ENCODE assay signal across 26 cellular contexts in the genomic region with DNA sequence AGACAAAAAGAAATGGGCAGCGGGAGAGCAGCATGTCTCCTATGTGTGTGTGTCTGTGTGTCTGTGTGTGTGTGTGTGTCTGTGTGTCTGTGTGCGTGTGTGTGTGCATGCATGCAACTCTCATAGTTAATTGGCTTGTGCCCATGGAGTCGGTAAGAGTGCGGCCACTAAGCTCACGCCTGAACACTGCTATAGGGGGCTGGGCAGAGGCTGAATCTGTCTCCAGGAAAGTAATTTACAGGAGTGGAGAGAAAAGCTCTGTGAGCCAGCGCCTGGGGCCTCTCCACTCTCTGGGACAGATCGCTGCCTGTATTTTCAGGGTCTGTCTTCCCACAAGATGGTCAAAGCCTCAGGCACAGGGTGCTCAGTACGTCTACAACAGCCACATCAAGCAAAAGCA.
A peak's percentile ranks its signal among the peaks of the same experiment; 100 is the strongest.
DNase-seq lines count a peak whose midpoint lies in the region; ATAC-seq and TF ChIP-seq lines count a peak whose summit lies in the region.
"Had no signal": no experiment of that assay in that cellular context is flagged by ENCODE, and none has a peak within 500 bp of the region (broad histone marks: within the 10 kb centered on the region; RNA-seq: fewer than 3 reads in every experiment).

No MANE protein-coding gene starts in this region.

- TF ChIP-seq CTCF in GM13976 (IDR thresholded peaks at IDR 0.05; ENCODE audit: borderline replicate concordance, control extremely low read depth, extremely low read depth, insufficient read depth, missing control alignments) = no peak

- H2BK5ac ChIP-seq in neuronal stem cell (ENCODE audit: low read length) = no peak overlapping the region

- ATAC-seq in activated naive CD8-positive, alpha-beta T cell treated with anti-CD3 and anti-CD28 coated beads, Interleukin-2, amount 50 U/mL, for 24 hours = no peak
- ATAC-seq: A549, GM23338, Right ventricle myocardium inferior had no signal

- H3K27me3 ChIP-seq in neuronal stem cell (ENCODE audit: control insufficient read depth in 3 of 3, insufficient read depth in 3 of 3, low read depth in 1 of 3, low read length in 3 of 3) = no peaks in the 10 kb centered on the region
- H3K27me3 ChIP-seq: SJSA1 had no signal

- peak overlapping the region; percentile 5 for H2AFZ ChIP-seq in neuronal stem cell (ENCODE audit: low read length)
- H2AFZ ChIP-seq: GM23338, PC-9 had no signal

- H3K14ac ChIP-seq in neuronal stem cell (ENCODE audit: low read length) = no peak overlapping the region

- H3K4me3 Mint-ChIP-seq in activated naive CD8-positive, alpha-beta T cell treated with anti-CD3 and anti-CD28 coated beads, Interleukin-2, amount 50 U/mL, for 24 hours = no peak overlapping the region
- H3K4me3 Mint-ChIP-seq: CD4-positive, alpha-beta T cell; GM23338; H9 had no signal

- H3K4me3 ChIP-seq in neuronal stem cell (ENCODE audit: low read length in 2 of 2) = no peak overlapping the region
- H3K4me3 ChIP-seq: A549; BLaER1 treated with 17β-estradiol and CSF1 and Interleukin-3, amounts not matched to agents 10 nM and 100 nM; GM23338; PC-9; SJSA1 had no signal

- no peak overlapping the region for H3K23ac ChIP-seq in neuronal stem cell (ENCODE audit: low read depth, low read length, poor library complexity)

- no peaks in the 10 kb centered on the region for H3K9me3 ChIP-seq in neuronal stem cell (replicated peaks in 1 of 2; ENCODE audit: control insufficient read depth in 2 of 2, insufficient read depth in 1 of 2, low read depth in 1 of 2, low read length in 2 of 2)
- H3K9me3 ChIP-seq: A549; BLaER1 treated with 17β-estradiol and CSF1 and Interleukin-3, amounts not matched to agents 10 nM and 100 nM; SJSA1 had no signal

- H3K9ac ChIP-seq in neuronal stem cell (ENCODE audit: low read depth, low read length, poor library complexity) = no peak overlapping the region
- H3K9ac ChIP-seq: BLaER1 treated with 17β-estradiol and CSF1 and Interleukin-3, amounts not matched to agents 10 nM and 100 nM had no signal

- no peak overlapping the region for H3K27ac Mint-ChIP-seq in activated naive CD8-positive, alpha-beta T cell treated with anti-CD3 and anti-CD28 coated beads, Interleukin-2, amount 50 U/mL, for 24 hours
- H3K27ac Mint-ChIP-seq: CD4-positive, alpha-beta T cell; GM23338; H9 had no signal

- H3K9me3 Mint-ChIP-seq in activated naive CD8-positive, alpha-beta T cell treated with anti-CD3 and anti-CD28 coated beads, Interleukin-2, amount 50 U/mL, for 24 hours = no peaks in the 10 kb centered on the region
- H3K9me3 Mint-ChIP-seq: CD4-positive, alpha-beta T cell; GM23338 had no signal

- no peak overlapping the region for H2BK15ac ChIP-seq in neuronal stem cell (ENCODE audit: low read length)

- H3K27me3 Mint-ChIP-seq in activated naive CD8-positive, alpha-beta T cell treated with anti-CD3 and anti-CD28 coated beads, Interleukin-2, amount 50 U/mL, for 24 hours = no peaks in the 10 kb centered on the region
- H3K27me3 Mint-ChIP-seq: CD4-positive, alpha-beta T cell had no signal

- peaks cover 2 to 11% of the 10 kb centered on the region in 2 donors for H3K4me1 ChIP-seq in neuronal stem cell (ENCODE audit: control insufficient read depth in 2 of 2, insufficient read depth in 1 of 2, low read depth in 1 of 2, low read length in 2 of 2)
- H3K4me1 ChIP-seq: BLaER1 treated with 17β-estradiol and CSF1 and Interleukin-3, amounts not matched to agents 10 nM and 100 nM had no signal

- no peak overlapping the region for H3K27ac ChIP-seq in neuronal stem cell (replicated peaks; ENCODE audit: low read length)
- H3K27ac ChIP-seq: A549; BLaER1 treated with 17β-estradiol and CSF1 and Interleukin-3, amounts not matched to agents 10 nM and 100 nM; PC-9; SJSA1 had no signal

- H3K36me3 ChIP-seq in neuronal stem cell (replicated peaks in 1 of 2; ENCODE audit: control insufficient read depth in 2 of 2, insufficient read depth in 2 of 2, low read length in 2 of 2) = no peaks in the 10 kb centered on the region
- H3K36me3 ChIP-seq: BLaER1 treated with 17β-estradiol and CSF1 and Interleukin-3, amounts not matched to agents 10 nM and 100 nM; SJSA1 had no signal

- H3K18ac ChIP-seq in neuronal stem cell (ENCODE audit: low read length) = no peak overlapping the region

- in situ Hi-C loops in GM13976 (cut with MboI; ENCODE audit: low sequenced_read_pairs, unreplicated experiment) = no loop called here

- DNase-seq in NCI-H2227 (lab: John Stamatoyannopoulos, UW; ENCODE audit: unreplicated experiment) (peak; percentile 75), islet precursor cell (peak; percentile 60), neuronal stem cell (ENCODE audit: low spot score) (no peak), MV-4-11 (lab: John Stamatoyannopoulos, UW) (no peak), LoVo (ENCODE audit: low spot score) (no peak), GM13976 (ENCODE audit: low spot score) (no peak)
- no peak for DNase-seq in activated naive CD8-positive, alpha-beta T cell treated with anti-CD3 and anti-CD28 coated beads, Interleukin-2, amount 50 U/mL, for 24 hours
- DNase-seq: AML-193; CD4-positive, alpha-beta T cell; COR-L47; DMS53; H9; KG1; MM.1S; NCI-H1048; NCI-H1417; NCI-H1694; NCI-H2029 treated with DMSO at 0.1 percent for 48 hours; NCI-H345; NCI-H510A treated with DMSO at 0.1 percent for 48 hours; PC-9 had no signal

- no peaks in the 10 kb centered on the region for H3K79me1 ChIP-seq in neuronal stem cell (ENCODE audit: low read depth, low read length)

- no peak overlapping the region for H2BK120ac ChIP-seq in neuronal stem cell (ENCODE audit: low read depth, low read length)

- H3K36me3 Mint-ChIP-seq in activated naive CD8-positive, alpha-beta T cell treated with anti-CD3 and anti-CD28 coated beads, Interleukin-2, amount 50 U/mL, for 24 hours (ENCODE audit: low read depth) = no peaks in the 10 kb centered on the region

- no peak overlapping the region for H4K91ac ChIP-seq in neuronal stem cell (ENCODE audit: low read depth, low read length, poor library complexity)

- H3K4me2 ChIP-seq in neuronal stem cell (ENCODE audit: insufficient read depth, low read length, poor library complexity, severe bottlenecking) = no peak overlapping the region
- H3K4me2 ChIP-seq: A549; BLaER1 treated with 17β-estradiol and CSF1 and Interleukin-3, amounts not matched to agents 10 nM and 100 nM; GM23338; PC-9 had no signal

- no peak overlapping the region for H3K4ac ChIP-seq in neuronal stem cell (ENCODE audit: low read length)

- no CpG with 5 or more reads among the region's 8 CpGs for WGBS in neuronal stem cell (ENCODE audit: extremely low coverage in 2 of 2, insufficient read length in 2 of 2, insufficient replicate concordance in 1 of 2), 2 donors

- H4K8ac ChIP-seq in neuronal stem cell (ENCODE audit: low read depth, low read length) = no peak overlapping the region

- H3K4me1 Mint-ChIP-seq in activated naive CD8-positive, alpha-beta T cell treated with anti-CD3 and anti-CD28 coated beads, Interleukin-2, amount 50 U/mL, for 24 hours = peaks cover 17% of the 10 kb centered on the region
- H3K4me1 Mint-ChIP-seq: GM23338, H9 had no signal

- H2BK12ac ChIP-seq in neuronal stem cell (ENCODE audit: low read length) = no peak overlapping the region

- no peak overlapping the region for H2AK5ac ChIP-seq in neuronal stem cell (ENCODE audit: low read depth, low read length)

Comparison
In these comparisons a context has a peak if more than half of its experiments do, and no peak if none do; other contexts are left out.
1. DNase-seq: peak in NCI-H2227 (single experiment) and islet precursor cell (single experiment); none in neuronal stem cell (single experiment), MV-4-11 (single experiment), LoVo (single experiment), GM13976 (single experiment) and activated naive CD8-positive, alpha-beta T cell treated with anti-CD3 and anti-CD28 coated beads, Interleukin-2, amount 50 U/mL, for 24 hours (single experiment).